ENCODE assay signal across 14 cellular contexts in the genomic region with DNA sequence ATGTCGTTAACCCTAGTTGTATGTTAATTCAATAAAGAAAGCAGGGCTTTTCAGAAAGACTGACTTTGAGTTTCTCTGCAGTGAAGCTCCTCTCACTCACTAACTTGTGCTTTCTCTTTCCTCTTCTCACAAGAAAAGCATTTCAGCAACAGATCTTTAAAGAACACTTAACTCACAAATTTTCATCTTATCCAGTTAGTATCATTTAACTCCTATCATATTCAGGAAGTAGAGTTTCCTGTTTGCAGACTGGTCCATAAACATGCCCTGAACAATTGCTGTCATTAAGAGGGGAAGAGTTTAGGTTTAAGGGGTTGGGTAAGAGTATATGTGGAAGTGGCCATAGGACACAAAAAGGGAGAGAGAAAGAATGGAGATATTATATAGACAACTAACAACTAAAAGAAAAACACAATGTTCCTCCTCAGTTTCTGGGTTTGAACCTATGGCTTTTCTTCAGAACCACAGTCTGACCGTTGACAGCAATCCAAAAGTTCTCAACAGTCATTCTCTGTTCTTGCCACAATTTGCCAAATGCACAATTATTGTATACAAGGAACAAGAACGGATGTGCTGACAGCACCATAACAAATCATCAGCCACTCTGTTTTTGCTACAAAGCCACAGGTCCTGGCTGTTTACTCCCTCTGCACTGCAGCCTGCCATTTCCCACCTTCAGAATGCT.
A peak's percentile ranks its signal among the peaks of the same experiment; 100 is the strongest.
DNase-seq lines count a peak whose midpoint lies in the region; ATAC-seq, FAIRE-seq and TF ChIP-seq lines count a peak whose summit lies in the region.
"Had no signal": no experiment of that assay in that cellular context is flagged by ENCODE, and none has a peak within 500 bp of the region (broad histone marks: within the 10 kb centered on the region; RNA-seq: fewer than 3 reads in every experiment).

No MANE protein-coding gene starts in this region.

- peak overlapping the region; percentile 10 to 25 for H3K27ac Mint-ChIP-seq in natural killer cell treated with Interleukin-12 subunit alpha and Interleukin-12 subunit beta and Interleukin-15 and Interleukin-18, amount 100 ng/mL, for 72 hours
- peak overlapping the region in 1 of 2 donors; percentile 51 for H3K27ac Mint-ChIP-seq in natural killer cell
- peak overlapping the region; percentile 40 for H3K27ac Mint-ChIP-seq in activated T-helper 2 cell treated with anti-CD3 and anti-CD28 coated beads, Interferon-gamma antibody, Interleukin-2, Interleukin-4, amounts not matched to agents 10 μg/mL and 5 μg/mL and 100 μg/mL, durations not matched to agents 14 hours and 24 hours and 36 hours
- H3K27ac Mint-ChIP-seq: activated naive CD8-positive, alpha-beta T cell treated with anti-CD3 and anti-CD28 coated beads for 36 hours; stimulated activated naive CD8-positive, alpha-beta T cell treated with anti-CD3 and anti-CD28 coated beads, Interleukin-15, Interleukin-2, amounts not matched to agents 100 ng/mL and 50 ng/mL, for 24 hours had no signal

- H3K9me3 ChIP-seq in lower lobe of right lung (no peaks in the 10 kb centered on the region), suprapubic skin (no peaks in the 10 kb centered on the region)
- H3K9me3 ChIP-seq: neutrophil had no signal

- H3K4me1 ChIP-seq in lower lobe of right lung = peaks cover 69% of the 10 kb centered on the region
- H3K4me1 ChIP-seq in suprapubic skin = peaks cover 22% of the 10 kb centered on the region

- H3K27ac ChIP-seq in lower lobe of right lung (peak overlapping the region; percentile 59), suprapubic skin (no peak overlapping the region)
- H3K27ac ChIP-seq: neutrophil had no signal

- TF ChIP-seq CTCF in natural killer cell (IDR thresholded peaks at IDR 0.05) (no peak), lower lobe of right lung (IDR thresholded peaks at IDR 0.05) (no peak), suprapubic skin (IDR thresholded peaks at IDR 0.05) (no peak)

- intact Hi-C loops in natural killer cell (cut with micrococcal nuclease) (no loop called here), lower lobe of right lung (cut with DNase I) (no loop called here)
- intact Hi-C loops in activated T-helper 2 cell treated with anti-CD3 and anti-CD28 coated beads, Interferon-gamma antibody, Interleukin-2, Interleukin-4, amounts not matched to agents 10 μg/mL and 5 μg/mL and 100 μg/mL, durations not matched to agents 14 hours and 24 hours and 36 hours (cut with micrococcal nuclease) = no loop called here

- peaks cover 15 to 19% of the 10 kb centered on the region in 2 donors for H3K4me1 Mint-ChIP-seq in natural killer cell treated with Interleukin-12 subunit alpha and Interleukin-12 subunit beta and Interleukin-15 and Interleukin-18, amount 100 ng/mL, for 72 hours (ENCODE audit: low read depth in 2 of 2)
- H3K4me1 Mint-ChIP-seq in natural killer cell = peaks cover 0 to 10% of the 10 kb centered on the region in 2 donors
- peaks cover 11% of the 10 kb centered on the region for H3K4me1 Mint-ChIP-seq in activated T-helper 2 cell treated with anti-CD3 and anti-CD28 coated beads, Interferon-gamma antibody, Interleukin-2, Interleukin-4, amounts not matched to agents 10 μg/mL and 5 μg/mL and 100 μg/mL, durations not matched to agents 14 hours and 24 hours and 36 hours (ENCODE audit: low read depth)

- H3K27me3 Mint-ChIP-seq in natural killer cell treated with Interleukin-12 subunit alpha and Interleukin-12 subunit beta and Interleukin-15 and Interleukin-18, amount 100 ng/mL, for 72 hours = no peaks in the 10 kb centered on the region
- H3K27me3 Mint-ChIP-seq in natural killer cell (ENCODE audit: low read depth in 2 of 2) = no peaks in the 10 kb centered on the region
- no peaks in the 10 kb centered on the region for H3K27me3 Mint-ChIP-seq in activated T-helper 2 cell treated with anti-CD3 and anti-CD28 coated beads, Interferon-gamma antibody, Interleukin-2, Interleukin-4, amounts not matched to agents 10 μg/mL and 5 μg/mL and 100 μg/mL, durations not matched to agents 14 hours and 24 hours and 36 hours (ENCODE audit: low read depth)
- H3K27me3 Mint-ChIP-seq: activated naive CD8-positive, alpha-beta T cell treated with anti-CD3 and anti-CD28 coated beads for 36 hours; stimulated activated naive CD8-positive, alpha-beta T cell treated with anti-CD3 and anti-CD28 coated beads, Interleukin-15, Interleukin-2, amounts not matched to agents 100 ng/mL and 50 ng/mL, for 24 hours had no signal

- WGBS in suprapubic skin = 62% methylated on average over 3 of the region's 3 CpGs

- no peak for FAIRE-seq in RCC 7860 (lab: Jason Lieb, UNC)
- FAIRE-seq: H54 had no signal

- no peaks in the 10 kb centered on the region for H3K9me3 Mint-ChIP-seq in natural killer cell treated with Interleukin-12 subunit alpha and Interleukin-12 subunit beta and Interleukin-15 and Interleukin-18, amount 100 ng/mL, for 72 hours
- H3K9me3 Mint-ChIP-seq in natural killer cell = no peaks in the 10 kb centered on the region
- no peaks in the 10 kb centered on the region for H3K9me3 Mint-ChIP-seq in activated T-helper 2 cell treated with anti-CD3 and anti-CD28 coated beads, Interferon-gamma antibody, Interleukin-2, Interleukin-4, amounts not matched to agents 10 μg/mL and 5 μg/mL and 100 μg/mL, durations not matched to agents 14 hours and 24 hours and 36 hours
- H3K9me3 Mint-ChIP-seq: activated naive CD8-positive, alpha-beta T cell treated with anti-CD3 and anti-CD28 coated beads for 36 hours; stimulated activated naive CD8-positive, alpha-beta T cell treated with anti-CD3 and anti-CD28 coated beads, Interleukin-15, Interleukin-2, amounts not matched to agents 100 ng/mL and 50 ng/mL, for 24 hours had no signal

- peaks cover 20% of the 10 kb centered on the region for H3K36me3 Mint-ChIP-seq in natural killer cell treated with Interleukin-12 subunit alpha and Interleukin-12 subunit beta and Interleukin-15 and Interleukin-18, amount 100 ng/mL, for 72 hours
- H3K36me3 Mint-ChIP-seq in natural killer cell = peaks cover 7% of the 10 kb centered on the region
- H3K36me3 Mint-ChIP-seq in activated T-helper 2 cell treated with anti-CD3 and anti-CD28 coated beads, Interferon-gamma antibody, Interleukin-2, Interleukin-4, amounts not matched to agents 10 μg/mL and 5 μg/mL and 100 μg/mL, durations not matched to agents 14 hours and 24 hours and 36 hours (ENCODE audit: low read depth) = peaks cover 56% of the 10 kb centered on the region

- H3K27me3 ChIP-seq in lower lobe of right lung (ENCODE audit: low read depth) (no peaks in the 10 kb centered on the region), suprapubic skin (no peaks in the 10 kb centered on the region)
- H3K27me3 ChIP-seq: neutrophil had no signal

- no peak for ATAC-seq in natural killer cell treated with Interleukin-12 subunit alpha and Interleukin-12 subunit beta and Interleukin-15 and Interleukin-18, amount 100 ng/mL, for 72 hours
- ATAC-seq in natural killer cell (no peak), lower lobe of right lung (no peak)

- TF ChIP-seq POLR2A in suprapubic skin (IDR thresholded peaks at IDR 0.05) = no peak

- TF ChIP-seq EP300 in suprapubic skin (IDR thresholded peaks at IDR 0.05) = no peak

- H3K36me3 ChIP-seq in lower lobe of right lung = peaks cover 47% of the 10 kb centered on the region
- H3K36me3 ChIP-seq in suprapubic skin = peaks cover 56% of the 10 kb centered on the region

- H3K4me3 ChIP-seq in lower lobe of right lung (no peak overlapping the region), suprapubic skin (no peak overlapping the region)

- no peak overlapping the region for H3K4me3 Mint-ChIP-seq in natural killer cell treated with Interleukin-12 subunit alpha and Interleukin-12 subunit beta and Interleukin-15 and Interleukin-18, amount 100 ng/mL, for 72 hours
- no peak overlapping the region for H3K4me3 Mint-ChIP-seq in natural killer cell
- H3K4me3 Mint-ChIP-seq in activated T-helper 2 cell treated with anti-CD3 and anti-CD28 coated beads, Interferon-gamma antibody, Interleukin-2, Interleukin-4, amounts not matched to agents 10 μg/mL and 5 μg/mL and 100 μg/mL, durations not matched to agents 14 hours and 24 hours and 36 hours (ENCODE audit: low read depth) = no peak overlapping the region
- H3K4me3 Mint-ChIP-seq: activated naive CD8-positive, alpha-beta T cell treated with anti-CD3 and anti-CD28 coated beads for 36 hours; stimulated activated naive CD8-positive, alpha-beta T cell treated with anti-CD3 and anti-CD28 coated beads, Interleukin-15, Interleukin-2, amounts not matched to agents 100 ng/mL and 50 ng/mL, for 24 hours had no signal

- DNase-seq in natural killer cell treated with Interleukin-12 subunit alpha and Interleukin-12 subunit beta and Interleukin-15 and Interleukin-18, amount 100 ng/mL, for 72 hours (ENCODE audit: low spot score) = no peak
- DNase-seq in natural killer cell (no peak), lower lobe of right lung (no peak), RCC 7860 (ENCODE audit: low spot score) (no peak), suprapubic skin (ENCODE audit: low spot score in 2 of 2) (no peak), iPS-NIHi7 (ENCODE audit: extremely low spot score) (no peak), glomerular visceral epithelial cell (ENCODE audit: extremely low spot score) (no peak)
- DNase-seq in activated T-helper 2 cell treated with anti-CD3 and anti-CD28 coated beads, Interferon-gamma antibody, Interleukin-2, Interleukin-4, amounts not matched to agents 10 μg/mL and 5 μg/mL and 100 μg/mL, durations not matched to agents 14 hours and 24 hours and 36 hours (ENCODE audit: low spot score) = no peak
- DNase-seq: activated naive CD8-positive, alpha-beta T cell treated with anti-CD3 and anti-CD28 coated beads for 36 hours; effector CD8-positive, alpha-beta T cell; NCI-H226 had no signal
